Comparison of ENCODE assay signal across 1 cellular context in the genomic region with DNA sequence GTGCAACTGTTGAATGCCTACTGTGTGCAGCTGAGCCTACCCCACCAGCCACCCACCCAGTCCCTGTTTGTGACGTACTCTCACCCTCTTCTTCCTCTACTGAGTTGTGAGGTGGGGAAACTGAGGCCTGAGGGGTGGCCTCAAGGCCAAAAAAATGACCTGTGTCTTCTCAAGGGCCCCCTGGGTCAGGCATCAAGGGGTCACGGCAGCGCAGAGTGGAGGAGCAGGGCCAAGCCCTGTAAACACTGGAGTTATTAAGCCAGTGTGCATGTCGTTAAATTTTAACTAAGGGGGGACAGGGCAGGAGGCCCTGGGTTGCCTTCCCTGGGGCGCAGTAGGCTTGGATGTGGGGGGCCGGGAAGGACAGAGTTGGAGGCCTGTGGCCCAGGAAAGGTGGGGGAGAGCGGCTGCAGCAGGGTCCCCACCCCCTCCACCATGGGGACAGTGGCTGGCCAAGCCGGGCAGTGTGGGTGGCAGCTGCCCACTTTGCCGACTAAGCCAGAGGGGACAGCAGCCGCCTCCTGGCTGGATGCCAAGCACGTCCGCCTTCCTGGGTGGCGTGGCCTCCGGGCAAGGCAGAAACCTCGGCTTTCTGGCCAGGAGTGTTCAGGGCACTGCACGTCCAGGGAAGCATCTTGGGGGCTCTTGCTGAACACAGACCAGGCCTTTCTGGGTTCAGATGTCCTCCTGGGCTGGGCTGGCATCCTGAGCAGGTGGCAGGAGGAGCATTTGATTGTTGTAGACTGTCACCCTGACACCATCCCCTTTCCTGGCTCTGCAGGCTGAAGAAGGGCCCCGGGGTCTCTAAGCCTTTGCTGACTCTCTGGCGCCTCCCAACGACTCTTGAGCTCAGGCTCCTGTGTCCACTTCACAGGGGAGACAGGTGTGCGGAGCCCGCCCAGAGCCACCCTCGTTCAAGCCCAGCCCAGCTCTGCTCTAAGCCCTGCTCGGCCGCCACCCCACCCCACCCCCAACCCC.
A peak's percentile ranks its signal among the peaks of the same experiment; 100 is the strongest.
TF ChIP-seq lines count a peak whose summit lies in the region.

No MANE protein-coding gene starts in this region.

TF ChIP-seq in HepG2, 621 proteins besides CTCF, POLR2A, EP300 and RAD21 (continued from another document and continues in another):
- TF ChIP-seq HOMEZ (CRISPR knock-in tag; IDR thresholded peaks at IDR 0.05; ENCODE audit: low read depth), result no peak
- TF ChIP-seq ZNF720 (CRISPR knock-in tag; IDR thresholded peaks at IDR 0.05), result no peak
- peak; percentile 66 for TF ChIP-seq STAG1 (CRISPR knock-in tag; IDR thresholded peaks at IDR 0.05)
- TF ChIP-seq HNRNPLL (IDR thresholded peaks at IDR 0.05; ENCODE audit: low read depth, low read length, poor library complexity, severe bottlenecking), result no peak
- TF ChIP-seq ETS1 (CRISPR knock-in tag; IDR thresholded peaks at IDR 0.05), result no peak
- TF ChIP-seq TP53 (CRISPR knock-in tag; conservative IDR thresholded peaks at IDR 0.05), result no peak
- TF ChIP-seq AGO2 (optimal IDR thresholded peaks at IDR 0.05; ENCODE audit: low read depth, low read length), result peak; percentile 63
- no peak for TF ChIP-seq PRMT3 (CRISPR knock-in tag; IDR thresholded peaks at IDR 0.05; ENCODE audit: borderline replicate concordance, low read depth)
- TF ChIP-seq PPARG (CRISPR knock-in tag; conservative IDR thresholded peaks at IDR 0.05), result peak; percentile 66; the same call in 1 of the 2 replicates
- no peak for TF ChIP-seq GTF3A (CRISPR knock-in tag; conservative IDR thresholded peaks at IDR 0.05)
- no peak for TF ChIP-seq GABPA (IDR thresholded peaks at IDR 0.05; ENCODE audit: low read depth, low read length)
- TF ChIP-seq GABPA (CRISPR knock-in tag; IDR thresholded peaks at IDR 0.05; ENCODE audit: low read depth), result peak; percentile 8; the same call in 1 of the 2 replicates
- TF ChIP-seq ZNF761 (CRISPR knock-in tag; conservative IDR thresholded peaks at IDR 0.05), result no peak
- TF ChIP-seq, protein P1, sequence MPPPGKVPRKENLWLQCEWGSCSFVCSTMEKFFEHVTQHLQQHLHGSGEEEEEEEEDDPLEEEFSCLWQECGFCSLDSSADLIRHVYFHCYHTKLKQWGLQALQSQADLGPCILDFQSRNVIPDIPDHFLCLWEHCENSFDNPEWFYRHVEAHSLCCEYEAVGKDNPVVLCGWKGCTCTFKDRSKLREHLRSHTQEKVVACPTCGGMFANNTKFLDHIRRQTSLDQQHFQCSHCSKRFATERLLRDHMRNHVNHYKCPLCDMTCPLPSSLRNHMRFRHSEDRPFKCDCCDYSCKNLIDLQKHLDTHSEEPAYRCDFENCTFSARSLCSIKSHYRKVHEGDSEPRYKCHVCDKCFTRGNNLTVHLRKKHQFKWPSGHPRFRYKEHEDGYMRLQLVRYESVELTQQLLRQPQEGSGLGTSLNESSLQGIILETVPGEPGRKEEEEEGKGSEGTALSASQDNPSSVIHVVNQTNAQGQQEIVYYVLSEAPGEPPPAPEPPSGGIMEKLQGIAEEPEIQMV (CRISPR knock-in tag; IDR thresholded peaks at IDR 0.05; ENCODE audit: low read depth), result peak; percentile 72; the same call in 1 of the 2 replicates
- peak; percentile 51; the same call in 1 of the 2 replicates for TF ChIP-seq ZNF652 (CRISPR knock-in tag; IDR thresholded peaks at IDR 0.05; ENCODE audit: borderline replicate concordance, low read depth)
- no peak for TF ChIP-seq USF2 (IDR thresholded peaks at IDR 0.05; ENCODE audit: low read depth, low read length)
- TF ChIP-seq USF2 (CRISPR knock-in tag; IDR thresholded peaks at IDR 0.05; ENCODE audit: borderline replicate concordance), result no peak
- no peak for TF ChIP-seq ZNF790 (CRISPR knock-in tag; IDR thresholded peaks at IDR 0.05; ENCODE audit: borderline replicate concordance)
- peak; percentile 91 for TF ChIP-seq RARA (CRISPR knock-in tag; IDR thresholded peaks at IDR 0.05)
- no peak for TF ChIP-seq HES4 (CRISPR knock-in tag; IDR thresholded peaks at IDR 0.05; ENCODE audit: borderline replicate concordance)
- TF ChIP-seq FOXJ3 (CRISPR knock-in tag; IDR thresholded peaks at IDR 0.05; ENCODE audit: borderline replicate concordance), result peak; percentile 41; the same call in 1 of the 2 replicates
- no peak for TF ChIP-seq HCFC1 (IDR thresholded peaks at IDR 0.05; ENCODE audit: low read depth, low read length)
- TF ChIP-seq FOSL2 (CRISPR knock-in tag; IDR thresholded peaks at IDR 0.05), result peak; percentile 38; the same call in 1 of the 2 replicates
- peak; percentile 72 for TF ChIP-seq ZFY (CRISPR knock-in tag; IDR thresholded peaks at IDR 0.05)
- TF ChIP-seq KLF11 (CRISPR knock-in tag; IDR thresholded peaks at IDR 0.05), result no peak; the same call in 1 of the 2 replicates
- no peak; the same call in 1 of the 2 replicates for TF ChIP-seq DR1 (CRISPR knock-in tag; IDR thresholded peaks at IDR 0.05)
- no peak for TF ChIP-seq ZNF143 (CRISPR knock-in tag; IDR thresholded peaks at IDR 0.05)
- no peak for TF ChIP-seq ZNF431 (CRISPR knock-in tag; IDR thresholded peaks at IDR 0.05; ENCODE audit: borderline replicate concordance, low read depth)
- no peak for TF ChIP-seq TGIF2 (CRISPR knock-in tag; IDR thresholded peaks at IDR 0.05)
- TF ChIP-seq, protein P2, sequence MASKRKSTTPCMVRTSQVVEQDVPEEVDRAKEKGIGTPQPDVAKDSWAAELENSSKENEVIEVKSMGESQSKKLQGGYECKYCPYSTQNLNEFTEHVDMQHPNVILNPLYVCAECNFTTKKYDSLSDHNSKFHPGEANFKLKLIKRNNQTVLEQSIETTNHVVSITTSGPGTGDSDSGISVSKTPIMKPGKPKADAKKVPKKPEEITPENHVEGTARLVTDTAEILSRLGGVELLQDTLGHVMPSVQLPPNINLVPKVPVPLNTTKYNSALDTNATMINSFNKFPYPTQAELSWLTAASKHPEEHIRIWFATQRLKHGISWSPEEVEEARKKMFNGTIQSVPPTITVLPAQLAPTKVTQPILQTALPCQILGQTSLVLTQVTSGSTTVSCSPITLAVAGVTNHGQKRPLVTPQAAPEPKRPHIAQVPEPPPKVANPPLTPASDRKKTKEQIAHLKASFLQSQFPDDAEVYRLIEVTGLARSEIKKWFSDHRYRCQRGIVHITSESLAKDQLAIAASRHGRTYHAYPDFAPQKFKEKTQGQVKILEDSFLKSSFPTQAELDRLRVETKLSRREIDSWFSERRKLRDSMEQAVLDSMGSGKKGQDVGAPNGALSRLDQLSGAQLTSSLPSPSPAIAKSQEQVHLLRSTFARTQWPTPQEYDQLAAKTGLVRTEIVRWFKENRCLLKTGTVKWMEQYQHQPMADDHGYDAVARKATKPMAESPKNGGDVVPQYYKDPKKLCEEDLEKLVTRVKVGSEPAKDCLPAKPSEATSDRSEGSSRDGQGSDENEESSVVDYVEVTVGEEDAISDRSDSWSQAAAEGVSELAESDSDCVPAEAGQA (IDR thresholded peaks at IDR 0.05; ENCODE audit: low read depth), result peak; percentile 21; the same call in 1 of the 2 replicates
- TF ChIP-seq, protein P2 (CRISPR knock-in tag; IDR thresholded peaks at IDR 0.05; ENCODE audit: borderline replicate concordance), result no peak
- TF ChIP-seq ZUFSP (CRISPR knock-in tag; IDR thresholded peaks at IDR 0.05; ENCODE audit: borderline replicate concordance), result no peak
- TF ChIP-seq, protein P3, sequence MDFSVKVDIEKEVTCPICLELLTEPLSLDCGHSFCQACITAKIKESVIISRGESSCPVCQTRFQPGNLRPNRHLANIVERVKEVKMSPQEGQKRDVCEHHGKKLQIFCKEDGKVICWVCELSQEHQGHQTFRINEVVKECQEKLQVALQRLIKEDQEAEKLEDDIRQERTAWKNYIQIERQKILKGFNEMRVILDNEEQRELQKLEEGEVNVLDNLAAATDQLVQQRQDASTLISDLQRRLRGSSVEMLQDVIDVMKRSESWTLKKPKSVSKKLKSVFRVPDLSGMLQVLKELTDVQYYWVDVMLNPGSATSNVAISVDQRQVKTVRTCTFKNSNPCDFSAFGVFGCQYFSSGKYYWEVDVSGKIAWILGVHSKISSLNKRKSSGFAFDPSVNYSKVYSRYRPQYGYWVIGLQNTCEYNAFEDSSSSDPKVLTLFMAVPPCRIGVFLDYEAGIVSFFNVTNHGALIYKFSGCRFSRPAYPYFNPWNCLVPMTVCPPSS (IDR thresholded peaks at IDR 0.05), result no peak
- TF ChIP-seq ETV5 (CRISPR knock-in tag; IDR thresholded peaks at IDR 0.05; ENCODE audit: borderline replicate concordance), result peak; percentile 8; the same call in 1 of the 2 replicates
- peak; percentile 73 for TF ChIP-seq SAP130 (CRISPR knock-in tag; IDR thresholded peaks at IDR 0.05; ENCODE audit: low read depth)
- no peak for TF ChIP-seq SIN3B (IDR thresholded peaks at IDR 0.05; ENCODE audit: low read length)
- no peak for TF ChIP-seq KLF9 (CRISPR knock-in tag; IDR thresholded peaks at IDR 0.05; ENCODE audit: low read depth)
- TF ChIP-seq GLI4 (CRISPR knock-in tag; IDR thresholded peaks at IDR 0.05; ENCODE audit: borderline replicate concordance), result no peak
- TF ChIP-seq, protein P4, sequence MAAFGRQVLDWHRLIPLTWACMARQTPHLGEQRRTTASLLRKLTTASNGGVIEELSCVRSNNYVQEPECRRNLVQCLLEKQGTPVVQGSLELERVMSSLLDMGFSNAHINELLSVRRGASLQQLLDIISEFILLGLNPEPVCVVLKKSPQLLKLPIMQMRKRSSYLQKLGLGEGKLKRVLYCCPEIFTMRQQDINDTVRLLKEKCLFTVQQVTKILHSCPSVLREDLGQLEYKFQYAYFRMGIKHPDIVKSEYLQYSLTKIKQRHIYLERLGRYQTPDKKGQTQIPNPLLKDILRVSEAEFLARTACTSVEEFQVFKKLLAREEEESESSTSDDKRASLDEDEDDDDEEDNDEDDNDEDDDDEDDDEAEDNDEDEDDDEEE (CRISPR knock-in tag; IDR thresholded peaks at IDR 0.05), result no peak
- no peak for TF ChIP-seq ZNF317 (CRISPR knock-in tag; IDR thresholded peaks at IDR 0.05)
- no peak for TF ChIP-seq ZNF567 (CRISPR knock-in tag; IDR thresholded peaks at IDR 0.05; ENCODE audit: borderline replicate concordance)
- TF ChIP-seq, protein P5, sequence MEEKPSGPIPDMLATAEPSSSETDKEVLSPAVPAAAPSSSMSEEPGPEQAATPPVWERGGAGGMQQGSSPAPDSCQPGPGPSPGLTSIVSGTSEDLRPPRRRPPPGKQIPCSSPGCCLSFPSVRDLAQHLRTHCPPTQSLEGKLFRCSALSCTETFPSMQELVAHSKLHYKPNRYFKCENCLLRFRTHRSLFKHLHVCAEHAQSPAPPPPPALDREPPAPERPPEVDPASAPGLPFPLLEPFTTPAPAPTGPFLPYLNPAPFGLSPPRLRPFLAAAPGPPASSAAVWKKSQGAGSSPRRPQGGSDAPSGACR (CRISPR knock-in tag; IDR thresholded peaks at IDR 0.05), result peak; percentile 89
